12 cellular contexts compared by ENCODE assay signal in the genomic region with DNA sequence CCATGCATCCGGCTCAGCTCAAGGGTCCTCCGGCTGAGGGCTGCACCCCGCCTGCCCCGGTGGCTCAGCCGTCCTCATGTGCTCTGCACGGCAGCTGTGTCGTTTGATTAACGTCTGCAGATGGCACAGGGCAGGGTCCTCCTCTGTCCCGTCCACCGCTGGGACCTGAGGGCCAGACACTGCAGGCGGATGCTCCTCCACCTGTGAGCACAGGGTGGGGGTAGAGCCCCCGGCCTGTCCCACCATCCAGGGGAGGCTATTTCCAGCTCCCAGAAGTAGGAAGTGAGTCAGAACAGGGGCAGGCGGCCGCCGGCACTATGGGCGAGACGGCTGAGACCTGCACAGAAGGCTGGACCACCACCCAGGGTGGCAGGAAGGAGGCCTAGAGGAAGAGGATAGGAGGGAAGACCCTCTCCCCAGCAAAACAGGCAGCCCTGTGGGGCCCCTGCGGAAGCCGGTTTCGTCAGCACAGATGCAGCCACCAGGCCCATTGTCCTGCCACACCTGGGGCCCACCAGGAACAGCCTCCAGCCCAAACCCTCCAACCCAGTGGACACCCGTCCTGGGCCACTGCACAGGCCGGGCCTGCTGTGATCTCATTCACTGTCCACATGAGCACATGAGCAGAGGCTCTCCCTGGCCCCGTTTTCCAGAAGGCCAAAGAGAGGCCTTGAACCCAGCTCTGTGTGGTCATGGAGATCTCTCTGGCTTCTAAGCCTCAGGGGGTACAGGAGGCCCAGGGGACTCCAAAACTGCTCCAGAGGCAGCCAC. TPM values are rescaled to one million over a fixed set of nuclear protein-coding genes. Genes with fewer than 3 reads are reported as not detected.
DNase-seq lines count a peak whose midpoint lies in the region; TF ChIP-seq lines count a peak whose summit lies in the region.
"Had no signal": no experiment of that assay in that cellular context is flagged by ENCODE, and none has a peak within 500 bp of the region (broad histone marks: within the 10 kb centered on the region; RNA-seq: fewer than 3 reads in every experiment).

No MANE protein-coding gene starts in this region.

- peak overlapping the region; percentile 57 for H3K56ac ChIP-seq in mesendoderm (ENCODE audit: low read length)

- no peak overlapping the region for H3K4me3 Mint-ChIP-seq in type B pancreatic cell

- no peaks in the 10 kb centered on the region for H3K79me2 ChIP-seq in mesendoderm (ENCODE audit: control insufficient read depth, insufficient read depth, low read length)

- no peak overlapping the region for H2BK120ac ChIP-seq in mesendoderm (ENCODE audit: low read depth, low read length)

- H3K4me1 ChIP-seq in esophagus (ENCODE audit: control insufficient read depth in 2 of 2, insufficient read depth in 2 of 2, low read length in 1 of 2) (peaks cover 0 to 7% of the 10 kb centered on the region in 2 donors), mesendoderm (ENCODE audit: control insufficient read depth, low read depth, low read length) (no peaks in the 10 kb centered on the region), A673 (ENCODE audit: insufficient read depth, low read length, poor library complexity, severe bottlenecking) (no peaks in the 10 kb centered on the region)
- peaks cover 6% of the 10 kb centered on the region for H3K4me1 ChIP-seq in effector memory CD4-positive, alpha-beta T cell (ENCODE audit: control insufficient read depth, insufficient read depth, low read length, poor library complexity, severe bottlenecking)

- POLR2A ChIA-PET in A673 (lab: Charles Lee; ENCODE audit: low non-redundant PET), result no interaction called here

- no peak overlapping the region for H4K8ac ChIP-seq in mesendoderm (ENCODE audit: low read depth, low read length)

- no TSS peak for BruUV-seq in A673 (replicated peaks; lab: Mats Ljungman, UMichigan)

- H3K27me3 Mint-ChIP-seq in type B pancreatic cell, result no peaks in the 10 kb centered on the region

- H3K23ac ChIP-seq in mesendoderm (ENCODE audit: low read length), result no peak overlapping the region

- no peaks in the 10 kb centered on the region for H3K9me3 Mint-ChIP-seq in type B pancreatic cell

- H3K4me1 Mint-ChIP-seq in type B pancreatic cell (ENCODE audit: unreplicated experiment), result peaks cover 21% of the 10 kb centered on the region

- H2BK5ac ChIP-seq in mesendoderm (ENCODE audit: low read length), result no peak overlapping the region

- H3K36me3 Mint-ChIP-seq in type B pancreatic cell, result no peaks in the 10 kb centered on the region

- H3K4me3 ChIP-seq in esophagus (ENCODE audit: low read depth in 1 of 2, low read length in 2 of 2) (no peak overlapping the region), mesendoderm (ENCODE audit: low read length) (no peak overlapping the region), A673 (ENCODE audit: low read depth, low read length, poor library complexity, severe bottlenecking) (no peak overlapping the region)
- H3K4me3 ChIP-seq in effector memory CD4-positive, alpha-beta T cell (ENCODE audit: insufficient read depth, low read depth, low read length, poor library complexity, severe bottlenecking), result no peak overlapping the region

- H3K36me3 ChIP-seq in esophagus (ENCODE audit: control insufficient read depth in 2 of 2, insufficient read depth in 2 of 2, low read length in 1 of 2) (no peaks in the 10 kb centered on the region), mesendoderm (ENCODE audit: control insufficient read depth, insufficient read depth, low read length) (no peaks in the 10 kb centered on the region), A673 (ENCODE audit: insufficient read depth, low read length, poor library complexity, severe bottlenecking) (no peaks in the 10 kb centered on the region)
- H3K36me3 ChIP-seq in effector memory CD4-positive, alpha-beta T cell (ENCODE audit: control insufficient read depth, insufficient read depth, low read length), result no peaks in the 10 kb centered on the region

- H3K79me1 ChIP-seq in mesendoderm (ENCODE audit: low read length), result no peaks in the 10 kb centered on the region

- H3K27me3 ChIP-seq in esophagus (ENCODE audit: control insufficient read depth in 1 of 2, insufficient read depth in 2 of 2, low read length in 2 of 2), result no peaks in the 10 kb centered on the region
- no peaks in the 10 kb centered on the region for H3K27me3 ChIP-seq in mesendoderm (ENCODE audit: insufficient read depth, low read length, poor library complexity)
- H3K27me3 ChIP-seq in A673 (replicated peaks; ENCODE audit: insufficient read depth, low read depth, low read length, poor library complexity), result no peaks in the 10 kb centered on the region
- H3K27me3 ChIP-seq in effector memory CD4-positive, alpha-beta T cell (replicated peaks; ENCODE audit: control insufficient read depth, insufficient read depth, low read length, poor library complexity, severe bottlenecking), result no peaks in the 10 kb centered on the region

- 70 to 76% methylated on average over 21 to 23 of the region's 23 CpGs for WGBS in esophagus, 2 donors
- no CpG with 5 or more reads among the region's 23 CpGs for WGBS in mesendoderm (ENCODE audit: extremely low coverage, insufficient coverage, low lambda C conversion rate)

- DNase-seq in NOMO-1 treated with DMSO at 0.1 percent for 48 hours (lab: John Stamatoyannopoulos, UW; ENCODE audit: unreplicated experiment), result peak; percentile 33
- no peak for DNase-seq in NOMO-1 treated with dmso at 0.1 percent for 144 hours (lab: John Stamatoyannopoulos, UW; ENCODE audit: unreplicated experiment)
- no peak for DNase-seq in mesendoderm
- no peak for DNase-seq in type B pancreatic cell (ENCODE audit: extremely low spot score, unreplicated experiment)
- no peak for DNase-seq in A673 (ENCODE audit: low spot score)
- DNase-seq in effector memory CD4-positive, alpha-beta T cell, result no peak
- no peak for DNase-seq in NCI-H446 treated with DMSO at 0.1 percent for 48 hours (lab: John Stamatoyannopoulos, UW)
- DNase-seq: activated naive CD4-positive, alpha-beta T cell treated with anti-CD3 and anti-CD28 coated beads, Interleukin-2, amount 50 U/mL, for 16 hours; central memory CD4-positive, alpha-beta T cell; NCI-H2081; SIG-M5 had no signal

- no peaks in the 10 kb centered on the region for H3K9me3 ChIP-seq in esophagus (ENCODE audit: control insufficient read depth in 2 of 2, insufficient read depth in 1 of 2, low read depth in 1 of 2, low read length in 1 of 2)
- no peaks in the 10 kb centered on the region for H3K9me3 ChIP-seq in A673 (ENCODE audit: low read depth, low read length, poor library complexity, severe bottlenecking)
- no peaks in the 10 kb centered on the region for H3K9me3 ChIP-seq in effector memory CD4-positive, alpha-beta T cell (ENCODE audit: control insufficient read depth, low read length)

- peak overlapping the region; percentile 40 for H3K27ac Mint-ChIP-seq in type B pancreatic cell

- CTCF ChIA-PET in A673 (lab: Charles Lee), result interaction anchor here (0.7 kb wide), 1 partner anchor 27 kb away, joined by 3 read pairs; no protein-coding TSS in a partner anchor

- no peak overlapping the region for H2BK15ac ChIP-seq in mesendoderm (replicated peaks; ENCODE audit: low read depth)

- intact Hi-C loops in A673 (cut with micrococcal nuclease; ENCODE audit: unreplicated experiment), result no loop called here

- H3K4me2 ChIP-seq in mesendoderm (ENCODE audit: low read length), result no peak overlapping the region

- no peak overlapping the region for H2AK5ac ChIP-seq in mesendoderm (ENCODE audit: low read length)

- H3K27ac ChIP-seq in esophagus (ENCODE audit: low read depth in 2 of 2, low read length in 1 of 2) (peak overlapping the region; percentile 22 to 27), mesendoderm (ENCODE audit: low read depth, low read length) (no peak overlapping the region), A673 (ENCODE audit: low read depth, low read length, poor library complexity, severe bottlenecking) (no peak overlapping the region)
- no peak overlapping the region for H3K27ac ChIP-seq in effector memory CD4-positive, alpha-beta T cell (ENCODE audit: insufficient read depth, low read length, poor library complexity, severe bottlenecking)

- peak overlapping the region; percentile 23 for H3K4ac ChIP-seq in mesendoderm (ENCODE audit: low read depth, low read length)

- peak overlapping the region; percentile 21 for H3K9ac ChIP-seq in mesendoderm (ENCODE audit: low read length)

- no peak overlapping the region for H3K18ac ChIP-seq in mesendoderm (ENCODE audit: low read length)

- TF ChIP-seq CTCF in type B pancreatic cell (conservative IDR thresholded peaks at IDR 0.05) (no peak), A673 (conservative IDR thresholded peaks at IDR 0.05; ENCODE audit: low read depth, low read length) (no peak)

- no peak overlapping the region for H4K5ac ChIP-seq in mesendoderm (ENCODE audit: low read length)

RNA-seq across cellular contexts. Expression of a gene that starts 12.6 kb away (rescaled TPM):
- polyA plus RNA-seq in esophagus, result 10 to 100 TPM; 15.8 to 18.7 TPM
- polyA plus RNA-seq in mesendoderm (2013, experiment 1 of 2), result 94.2 TPM
- 90.0 TPM for polyA plus RNA-seq in mesendoderm (2013, experiment 2 of 2)
- total RNA-seq in type B pancreatic cell (ENCODE audit: low replicate concordance) (56.9 and 71.0 TPM in 2 replicates), A673 (2021) (31.5 and 32.1 TPM in 2 replicates)

Comparison
In these comparisons a context has a peak if more than half of its experiments do, and no peak if none do; other contexts are left out.
1. H3K27ac ChIP-seq: peak in esophagus (2 of 2); none in mesendoderm (single experiment), A673 (single experiment) and effector memory CD4-positive, alpha-beta T cell (single experiment).